ENCODE assay signal across 9 cellular contexts in genomic region chr7:112556633-112557032, GRCh38.
DNase-seq lines count a peak whose midpoint lies in the region; ATAC-seq and TF ChIP-seq lines count a peak whose summit lies in the region.
"Had no signal": no experiment of that assay in that cellular context is flagged by ENCODE, and none has a peak within 500 bp of the region (broad histone marks: within the 10 kb centered on the region; RNA-seq: fewer than 3 reads in every experiment).

No MANE protein-coding gene starts in this region.

- CTCF ChIA-PET in GM10248 (lab: Yijun Ruan, JAX): interaction anchor here (0.8 to 2.2 kb wide), 4 partner anchors 8 to 866 kb away, joined by 3 to 10 read pairs (median 4); no protein-coding TSS in a partner anchor

- TF ChIP-seq CTCF in GM10248 (IDR thresholded peaks at IDR 0.05; ENCODE audit: control extremely low read depth, extremely low read depth, low read depth, missing control alignments): no peak

- ATAC-seq in GM19397 (IDR thresholded peaks at IDR 0.05; ENCODE audit: unreplicated experiment) (peak; percentile 81), HG03095 (IDR thresholded peaks at IDR 0.05; ENCODE audit: unreplicated experiment) (peak; percentile 78)

- POLR2A ChIA-PET in GM10248 (lab: Yijun Ruan, JAX): no interaction called here

- peak; percentile 31 for DNase-seq in GM10248 (ENCODE audit: extremely low spot score)
- DNase-seq in RPMI8226: peak; percentile 74
- DNase-seq in NCI-H82 treated with DMSO at 0.1 percent for 48 hours (lab: John Stamatoyannopoulos, UW; ENCODE audit: unreplicated experiment): no peak
- DNase-seq in NCI-H128 (lab: John Stamatoyannopoulos, UW; ENCODE audit: unreplicated experiment): no peak
- DNase-seq in NCI-H2171 (lab: John Stamatoyannopoulos, UW): no peak
- no peak for DNase-seq in DMS114 treated with DMSO at 0.1 percent for 48 hours (lab: John Stamatoyannopoulos, UW; ENCODE audit: unreplicated experiment)
- DNase-seq: effector memory CD4-positive, alpha-beta T cell had no signal

Comparison
In these comparisons a context has a peak if more than half of its experiments do, and no peak if none do; other contexts are left out.
1. DNase-seq: peak in GM10248 (single experiment) and RPMI8226 (single experiment); none in NCI-H82 treated with DMSO at 0.1 percent for 48 hours (single experiment), NCI-H128 (single experiment), NCI-H2171 (single experiment) and DMS114 treated with DMSO at 0.1 percent for 48 hours (single experiment).